Comparison of ENCODE assay signal across 15 cellular contexts in the genomic region with DNA sequence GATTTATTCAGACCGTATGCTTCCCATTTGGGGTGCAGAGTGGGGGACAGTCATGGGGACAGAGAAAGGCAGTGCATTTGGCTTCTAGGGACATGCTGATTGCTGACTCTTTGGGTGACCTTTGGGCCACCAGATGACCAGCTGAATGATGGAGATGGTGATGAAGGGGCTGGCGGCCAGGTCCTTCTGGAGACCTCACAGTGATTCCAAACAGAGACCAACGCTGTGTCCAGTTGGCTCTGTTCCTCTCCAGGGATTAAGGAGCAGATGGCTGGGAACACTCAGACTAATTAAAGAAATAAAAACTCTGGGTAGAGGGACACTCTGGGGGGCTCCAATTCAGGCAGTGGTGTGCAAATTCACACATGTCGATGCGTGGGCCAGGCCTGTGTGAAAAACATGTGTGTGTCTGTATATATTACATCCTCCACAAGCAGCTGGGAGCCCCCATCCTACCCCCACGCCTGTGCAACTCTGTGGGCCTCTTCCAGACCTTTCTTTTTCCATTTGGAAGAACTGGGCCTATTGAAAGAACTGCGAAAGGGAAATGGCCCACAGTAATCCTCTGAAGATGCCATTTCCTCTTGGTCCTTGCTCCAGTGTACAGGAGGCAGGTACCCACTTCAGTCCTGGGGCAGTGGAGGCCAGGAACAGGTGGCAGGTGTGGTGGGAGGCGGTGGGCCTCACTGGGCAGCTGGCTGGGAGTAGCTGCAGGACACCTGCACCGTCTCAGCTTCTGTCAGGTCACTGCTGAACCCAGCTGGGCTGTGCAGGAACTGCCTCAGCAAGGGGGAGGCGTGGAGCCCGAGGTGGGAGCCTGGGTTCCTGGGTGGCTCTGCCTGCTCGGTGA. TPM values are rescaled to one million over a fixed set of nuclear protein-coding genes. Genes with fewer than 3 reads are reported as not detected.
DNase-seq lines count a peak whose midpoint lies in the region; ATAC-seq lines count a peak whose summit lies in the region.
"Had no signal": no experiment of that assay in that cellular context is flagged by ENCODE, and none has a peak within 500 bp of the region (broad histone marks: within the 10 kb centered on the region; RNA-seq: fewer than 3 reads in every experiment).

No MANE protein-coding gene starts in this region.

- no peak for ATAC-seq in left ventricle myocardium superior
- no peak for ATAC-seq in HG02571 (IDR thresholded peaks at IDR 0.05; ENCODE audit: unreplicated experiment)

- peak overlapping the region; percentile 45 for H3K27ac ChIP-seq in muscle layer of duodenum (ENCODE audit: low read length)
- H3K27ac ChIP-seq in urinary bladder (ENCODE audit: low read depth), result peak overlapping the region; percentile 63

- H3K27me3 ChIP-seq in muscle layer of duodenum (ENCODE audit: low read depth, low read length), result no peaks in the 10 kb centered on the region

- H3K36me3 ChIP-seq in muscle layer of duodenum (ENCODE audit: control insufficient read depth in 1 of 2, insufficient read depth in 2 of 2, low read length in 2 of 2) (no peaks in the 10 kb centered on the region), urinary bladder (ENCODE audit: insufficient read depth) (no peaks in the 10 kb centered on the region)

- DNase-seq in cardiac septum (ENCODE audit: low spot score) (peak; percentile 33), left ventricle myocardium superior (no peak), cerebellum (ENCODE audit: low spot score) (peak; percentile 44), GM19238 (ENCODE audit: insufficient read length, low spot score) (no peak), NCI-H2029 (lab: John Stamatoyannopoulos, UW) (no peak)
- DNase-seq: activated B cell treated with CpG ODN at 0.5 μM for 24 hours; central memory CD4-positive, alpha-beta T cell; HCEC 1CT; NCI-H1417; SK-N-SH had no signal

- intact Hi-C loops in cardiac septum (cut with DNase I), result no loop called here
- intact Hi-C loops in left ventricle myocardium superior (cut with micrococcal nuclease), result no loop called here

- H3K9me3 ChIP-seq in muscle layer of duodenum (ENCODE audit: control insufficient read depth in 1 of 2, low read length in 2 of 2), result no peaks in the 10 kb centered on the region
- H3K9me3 ChIP-seq: SK-N-SH had no signal

- no peak overlapping the region for H3K4me3 ChIP-seq in muscle layer of duodenum (ENCODE audit: low read depth in 1 of 2, low read length in 2 of 2)
- H3K4me3 ChIP-seq in urinary bladder (ENCODE audit: low read depth, low read length), result no peak overlapping the region

- H3K4me1 ChIP-seq in muscle layer of duodenum (ENCODE audit: control insufficient read depth in 1 of 2, insufficient read depth in 2 of 2, low read length in 2 of 2) (peaks cover 10 to 14% of the 10 kb centered on the region in 2 donors), urinary bladder (ENCODE audit: insufficient read depth) (no peaks in the 10 kb centered on the region)

- 55% methylated on average over 12 of the region's 12 CpGs for WGBS in urinary bladder

RNA-seq across cellular contexts. Expression of a gene that starts 8.9 kb away (rescaled TPM):
- total RNA-seq in cardiac septum, result 1,123 TPM
- total RNA-seq in left ventricle myocardium superior, result 263 TPM
- total RNA-seq in cerebellum, result not detected
- 1.1 TPM for total RNA-seq in urinary bladder
- polyA plus RNA-seq in urinary bladder, result 0.03 TPM
- polyA plus RNA-seq: keratinocyte, neural cell, SK-N-SH had no signal

RNA-seq across cellular contexts. Expression of a gene that starts 30.1 kb away (rescaled TPM):
- total RNA-seq in cardiac septum, result 11.5 TPM
- 11.2 TPM for total RNA-seq in left ventricle myocardium superior
- 5.4 TPM for total RNA-seq in cerebellum
- total RNA-seq in urinary bladder, result 13.7 TPM
- 90.2 TPM for polyA plus RNA-seq in urinary bladder

Comparison
In these comparisons a context has a peak if more than half of its experiments do, and no peak if none do; other contexts are left out.
1. DNase-seq: peak in cardiac septum (single experiment) and cerebellum (single experiment); none in left ventricle myocardium superior (single experiment), GM19238 (single experiment) and NCI-H2029 (single experiment).
2. RNA of a gene that starts 8.9 kb away (total RNA-seq): 1,123 TPM in cardiac septum (single experiment) and 263 TPM in left ventricle myocardium superior (single experiment); 1.1 TPM in urinary bladder (single experiment) and not detected in cerebellum (single experiment); every median in the first group is over 100 times any median in the second.